2 cellular contexts compared by ENCODE assay signal in the genomic region with DNA sequence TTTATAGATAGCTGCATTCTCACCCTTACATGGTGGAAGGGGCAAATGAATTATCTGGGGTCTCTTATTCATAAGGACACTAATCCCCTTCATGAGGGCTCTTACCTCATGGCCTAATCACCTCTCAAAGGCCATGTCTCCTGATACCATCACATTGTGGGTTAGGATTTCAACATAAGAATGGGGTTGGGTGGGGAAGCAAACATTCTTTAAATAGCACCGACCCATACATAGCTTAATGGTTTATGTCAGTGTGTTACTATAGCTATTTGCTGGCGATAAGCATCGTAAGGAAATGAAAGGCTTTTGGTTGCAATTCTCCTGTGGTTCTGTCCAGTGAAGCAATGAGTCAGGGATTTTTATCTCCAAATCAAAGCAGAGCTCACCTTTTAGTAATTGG.
TF ChIP-seq lines count a peak whose summit lies in the region.

No MANE protein-coding gene starts in this region.

TF ChIP-seq in HepG2, 621 proteins besides CTCF, POLR2A, EP300 and RAD21 (continues in another document):
- TF ChIP-seq, protein P1, sequence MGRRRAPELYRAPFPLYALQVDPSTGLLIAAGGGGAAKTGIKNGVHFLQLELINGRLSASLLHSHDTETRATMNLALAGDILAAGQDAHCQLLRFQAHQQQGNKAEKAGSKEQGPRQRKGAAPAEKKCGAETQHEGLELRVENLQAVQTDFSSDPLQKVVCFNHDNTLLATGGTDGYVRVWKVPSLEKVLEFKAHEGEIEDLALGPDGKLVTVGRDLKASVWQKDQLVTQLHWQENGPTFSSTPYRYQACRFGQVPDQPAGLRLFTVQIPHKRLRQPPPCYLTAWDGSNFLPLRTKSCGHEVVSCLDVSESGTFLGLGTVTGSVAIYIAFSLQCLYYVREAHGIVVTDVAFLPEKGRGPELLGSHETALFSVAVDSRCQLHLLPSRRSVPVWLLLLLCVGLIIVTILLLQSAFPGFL (CRISPR knock-in tag; IDR thresholded peaks at IDR 0.05), result no peak
- TF ChIP-seq SMAD3 (CRISPR knock-in tag; IDR thresholded peaks at IDR 0.05) (no peak), U2AF1 (optimal IDR thresholded peaks at IDR 0.05; ENCODE audit: low read depth, low read length) (no peak), NFKBIZ (CRISPR knock-in tag; IDR thresholded peaks at IDR 0.05) (no peak), SMARCC2 (IDR thresholded peaks at IDR 0.05) (no peak), POLR2AphosphoS5 (IDR thresholded peaks at IDR 0.05; ENCODE audit: low read depth, low read length) (no peak), PAWR (CRISPR knock-in tag; IDR thresholded peaks at IDR 0.05; ENCODE audit: borderline replicate concordance) (no peak), ZNF816 (CRISPR knock-in tag; IDR thresholded peaks at IDR 0.05; ENCODE audit: borderline replicate concordance) (no peak), GATAD2A (CRISPR knock-in tag; IDR thresholded peaks at IDR 0.05) (no peak), ZFP36L1 (CRISPR knock-in tag; IDR thresholded peaks at IDR 0.05) (no peak), CBFB (CRISPR knock-in tag; IDR thresholded peaks at IDR 0.05) (0 out of 2 replicates have a peak, but pooled peaks have one; percentile 66), ZNF709 (CRISPR knock-in tag; IDR thresholded peaks at IDR 0.05) (no peak), SMYD3 (CRISPR knock-in tag; IDR thresholded peaks at IDR 0.05) (no peak), ZNF747 (CRISPR knock-in tag; IDR thresholded peaks at IDR 0.05; ENCODE audit: borderline replicate concordance) (no peak), KAT7 (CRISPR knock-in tag; IDR thresholded peaks at IDR 0.05; ENCODE audit: borderline replicate concordance) (no peak), SAP130 (CRISPR knock-in tag; IDR thresholded peaks at IDR 0.05; ENCODE audit: low read depth) (no peak), CC2D1A (CRISPR knock-in tag; IDR thresholded peaks at IDR 0.05) (no peak), ZNF225 (CRISPR knock-in tag; IDR thresholded peaks at IDR 0.05) (no peak), TCF7L2 (IDR thresholded peaks at IDR 0.05; ENCODE audit: low read depth, low read length) (no peak), RARG (CRISPR knock-in tag; IDR thresholded peaks at IDR 0.05; ENCODE audit: low read depth) (no peak), CEBPG (CRISPR knock-in tag; IDR thresholded peaks at IDR 0.05) (0 out of 2 replicates have a peak, but pooled peaks have one; percentile 25), HNRNPK (IDR thresholded peaks at IDR 0.05; ENCODE audit: low read depth, low read length, poor library complexity, severe bottlenecking) (no peak), ZNF879 (CRISPR knock-in tag; IDR thresholded peaks at IDR 0.05) (no peak)
- TF ChIP-seq, protein P2, sequence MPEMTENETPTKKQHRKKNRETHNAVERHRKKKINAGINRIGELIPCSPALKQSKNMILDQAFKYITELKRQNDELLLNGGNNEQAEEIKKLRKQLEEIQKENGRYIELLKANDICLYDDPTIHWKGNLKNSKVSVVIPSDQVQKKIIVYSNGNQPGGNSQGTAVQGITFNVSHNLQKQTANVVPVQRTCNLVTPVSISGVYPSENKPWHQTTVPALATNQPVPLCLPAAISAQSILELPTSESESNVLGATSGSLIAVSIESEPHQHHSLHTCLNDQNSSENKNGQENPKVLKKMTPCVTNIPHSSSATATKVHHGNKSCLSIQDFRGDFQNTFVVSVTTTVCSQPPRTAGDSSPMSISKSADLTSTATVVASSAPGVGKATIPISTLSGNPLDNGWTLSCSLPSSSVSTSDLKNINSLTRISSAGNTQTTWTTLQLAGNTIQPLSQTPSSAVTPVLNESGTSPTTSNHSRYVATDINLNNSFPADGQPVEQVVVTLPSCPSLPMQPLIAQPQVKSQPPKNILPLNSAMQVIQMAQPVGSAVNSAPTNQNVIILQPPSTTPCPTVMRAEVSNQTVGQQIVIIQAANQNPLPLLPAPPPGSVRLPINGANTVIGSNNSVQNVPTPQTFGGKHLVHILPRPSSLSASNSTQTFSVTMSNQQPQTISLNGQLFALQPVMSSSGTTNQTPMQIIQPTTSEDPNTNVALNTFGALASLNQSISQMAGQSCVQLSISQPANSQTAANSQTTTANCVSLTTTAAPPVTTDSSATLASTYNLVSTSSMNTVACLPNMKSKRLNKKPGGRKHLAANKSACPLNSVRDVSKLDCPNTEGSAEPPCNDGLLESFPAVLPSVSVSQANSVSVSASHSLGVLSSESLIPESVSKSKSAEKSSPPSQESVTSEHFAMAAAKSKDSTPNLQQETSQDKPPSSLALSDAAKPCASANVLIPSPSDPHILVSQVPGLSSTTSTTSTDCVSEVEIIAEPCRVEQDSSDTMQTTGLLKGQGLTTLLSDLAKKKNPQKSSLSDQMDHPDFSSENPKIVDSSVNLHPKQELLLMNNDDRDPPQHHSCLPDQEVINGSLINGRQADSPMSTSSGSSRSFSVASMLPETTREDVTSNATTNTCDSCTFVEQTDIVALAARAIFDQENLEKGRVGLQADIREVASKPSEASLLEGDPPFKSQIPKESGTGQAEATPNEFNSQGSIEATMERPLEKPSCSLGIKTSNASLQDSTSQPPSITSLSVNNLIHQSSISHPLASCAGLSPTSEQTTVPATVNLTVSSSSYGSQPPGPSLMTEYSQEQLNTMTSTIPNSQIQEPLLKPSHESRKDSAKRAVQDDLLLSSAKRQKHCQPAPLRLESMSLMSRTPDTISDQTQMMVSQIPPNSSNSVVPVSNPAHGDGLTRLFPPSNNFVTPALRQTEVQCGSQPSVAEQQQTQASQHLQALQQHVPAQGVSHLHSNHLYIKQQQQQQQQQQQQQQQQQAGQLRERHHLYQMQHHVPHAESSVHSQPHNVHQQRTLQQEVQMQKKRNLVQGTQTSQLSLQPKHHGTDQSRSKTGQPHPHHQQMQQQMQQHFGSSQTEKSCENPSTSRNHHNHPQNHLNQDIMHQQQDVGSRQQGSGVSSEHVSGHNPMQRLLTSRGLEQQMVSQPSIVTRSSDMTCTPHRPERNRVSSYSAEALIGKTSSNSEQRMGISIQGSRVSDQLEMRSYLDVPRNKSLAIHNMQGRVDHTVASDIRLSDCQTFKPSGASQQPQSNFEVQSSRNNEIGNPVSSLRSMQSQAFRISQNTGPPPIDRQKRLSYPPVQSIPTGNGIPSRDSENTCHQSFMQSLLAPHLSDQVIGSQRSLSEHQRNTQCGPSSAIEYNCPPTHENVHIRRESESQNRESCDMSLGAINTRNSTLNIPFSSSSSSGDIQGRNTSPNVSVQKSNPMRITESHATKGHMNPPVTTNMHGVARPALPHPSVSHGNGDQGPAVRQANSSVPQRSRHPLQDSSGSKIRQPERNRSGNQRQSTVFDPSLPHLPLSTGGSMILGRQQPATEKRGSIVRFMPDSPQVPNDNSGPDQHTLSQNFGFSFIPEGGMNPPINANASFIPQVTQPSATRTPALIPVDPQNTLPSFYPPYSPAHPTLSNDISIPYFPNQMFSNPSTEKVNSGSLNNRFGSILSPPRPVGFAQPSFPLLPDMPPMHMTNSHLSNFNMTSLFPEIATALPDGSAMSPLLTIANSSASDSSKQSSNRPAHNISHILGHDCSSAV (CRISPR knock-in tag; IDR thresholded peaks at IDR 0.05; ENCODE audit: borderline replicate concordance), result no peak

TF ChIP-seq in SK-N-SH, 30 proteins besides CTCF, POLR2A, EP300 and RAD21:
- TF ChIP-seq MEF2A (IDR thresholded peaks at IDR 0.05; ENCODE audit: borderline replicate concordance, low read depth) (peak; percentile 55; the same call in 1 of the 2 replicates), FOSL2 (IDR thresholded peaks at IDR 0.05; ENCODE audit: borderline replicate concordance, low read depth) (peak; percentile 29; the same call in 1 of the 2 replicates), SIN3A (IDR thresholded peaks at IDR 0.05; ENCODE audit: borderline replicate concordance, low read depth, low read length) (no peak), JUND (IDR thresholded peaks at IDR 0.05) (peak; percentile 46), NFIC (IDR thresholded peaks at IDR 0.05; ENCODE audit: borderline replicate concordance) (peak; percentile 18; the same call in 1 of the 2 replicates), GATA2 (CRISPR knock-in tag; IDR thresholded peaks at IDR 0.05) (no peak), TCF12 (IDR thresholded peaks at IDR 0.05) (peak; percentile 76)
- TF ChIP-seq, protein P3, sequence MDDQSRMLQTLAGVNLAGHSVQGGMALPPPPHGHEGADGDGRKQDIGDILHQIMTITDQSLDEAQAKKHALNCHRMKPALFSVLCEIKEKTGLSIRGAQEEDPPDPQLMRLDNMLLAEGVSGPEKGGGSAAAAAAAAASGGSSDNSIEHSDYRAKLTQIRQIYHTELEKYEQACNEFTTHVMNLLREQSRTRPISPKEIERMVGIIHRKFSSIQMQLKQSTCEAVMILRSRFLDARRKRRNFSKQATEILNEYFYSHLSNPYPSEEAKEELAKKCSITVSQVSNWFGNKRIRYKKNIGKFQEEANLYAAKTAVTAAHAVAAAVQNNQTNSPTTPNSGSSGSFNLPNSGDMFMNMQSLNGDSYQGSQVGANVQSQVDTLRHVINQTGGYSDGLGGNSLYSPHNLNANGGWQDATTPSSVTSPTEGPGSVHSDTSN (IDR thresholded peaks at IDR 0.05), result peak; percentile 37; the same call in 1 of the 2 replicates
